Comparison of ENCODE assay signal across 1 cellular context in the genomic region with DNA sequence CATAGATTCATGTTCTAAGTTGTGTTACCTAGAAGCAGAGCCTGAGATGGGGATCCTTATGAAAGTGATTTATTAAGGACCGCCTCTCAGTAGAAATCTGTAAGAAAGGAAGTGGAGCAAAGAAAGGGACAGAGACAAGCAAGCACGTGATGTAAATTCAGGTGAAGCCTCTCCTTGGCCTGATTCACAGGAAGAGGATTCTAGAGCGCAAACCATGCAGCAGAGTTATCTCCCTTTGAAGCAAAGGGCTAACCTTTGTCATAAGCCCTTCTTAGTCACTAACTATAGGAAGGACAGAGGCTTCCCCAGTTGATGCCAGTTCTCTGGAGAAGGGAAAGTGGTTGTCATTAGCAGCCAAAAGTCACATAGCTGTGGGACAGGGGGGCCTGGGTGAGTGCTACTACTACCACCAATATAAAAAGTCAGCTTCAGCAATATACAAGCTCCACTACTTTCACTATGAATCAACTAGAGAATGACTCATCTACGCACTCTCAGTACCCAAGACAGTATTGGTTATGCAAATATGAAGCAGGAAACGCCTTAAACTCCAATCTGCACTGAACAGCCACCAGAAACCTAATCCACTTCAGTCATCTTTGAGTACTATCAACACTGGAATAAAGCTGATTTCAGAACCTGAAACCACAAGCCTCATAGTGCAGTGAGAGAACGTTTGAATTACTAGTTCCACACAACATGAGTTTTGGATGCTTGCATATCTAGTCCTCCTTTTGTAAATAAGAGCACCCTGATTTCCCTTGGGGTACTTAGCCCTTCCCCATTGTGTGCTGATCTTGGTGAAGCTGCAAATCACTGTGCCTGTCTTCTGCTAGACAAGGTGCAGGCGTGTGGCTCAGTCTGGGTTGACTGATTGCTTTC.
A peak's percentile ranks its signal among the peaks of the same experiment; 100 is the strongest.
TF ChIP-seq lines count a peak whose summit lies in the region.

No MANE protein-coding gene starts in this region.

TF ChIP-seq in K562, 482 proteins besides CTCF, POLR2A, EP300 and RAD21 (continued from another document and continues in another):
- TF ChIP-seq, protein P1, sequence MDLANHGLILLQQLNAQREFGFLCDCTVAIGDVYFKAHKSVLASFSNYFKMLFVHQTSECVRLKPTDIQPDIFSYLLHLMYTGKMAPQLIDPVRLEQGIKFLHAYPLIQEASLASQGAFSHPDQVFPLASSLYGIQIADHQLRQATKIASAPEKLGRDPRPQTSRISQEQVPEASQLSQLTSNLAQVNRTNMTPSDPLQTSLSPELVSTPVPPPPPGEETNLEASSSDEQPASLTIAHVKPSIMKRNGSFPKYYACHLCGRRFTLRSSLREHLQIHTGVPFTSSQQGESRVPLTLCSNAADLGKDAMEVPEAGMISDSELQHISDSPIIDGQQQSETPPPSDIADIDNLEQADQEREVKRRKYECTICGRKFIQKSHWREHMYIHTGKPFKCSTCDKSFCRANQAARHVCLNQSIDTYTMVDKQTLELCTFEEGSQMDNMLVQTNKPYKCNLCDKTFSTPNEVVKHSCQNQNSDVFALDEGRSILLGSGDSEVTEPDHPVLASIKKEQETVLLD (IDR thresholded peaks at IDR 0.05), result no peak
- TF ChIP-seq ZNF212 (CRISPR knock-in tag; IDR thresholded peaks at IDR 0.05) (no peak), ZNF354B (CRISPR knock-in tag; IDR thresholded peaks at IDR 0.05) (no peak), ZNF561 (CRISPR knock-in tag; conservative IDR thresholded peaks at IDR 0.05) (no peak), ZFP30 (CRISPR knock-in tag; IDR thresholded peaks at IDR 0.05; ENCODE audit: borderline replicate concordance) (no peak), HMG20B (CRISPR knock-in tag; IDR thresholded peaks at IDR 0.05) (no peak), RBM22 (IDR thresholded peaks at IDR 0.05; ENCODE audit: low read depth, low read length, poor library complexity, severe bottlenecking) (no peak), XRCC5 (IDR thresholded peaks at IDR 0.05; ENCODE audit: low read depth, low read length) (no peak), TAF1 (IDR thresholded peaks at IDR 0.05; ENCODE audit: control insufficient read depth, extremely low read depth, insufficient read depth, low read length, severe bottlenecking) (no peak), CHD1 (IDR thresholded peaks at IDR 0.05; ENCODE audit: low read length) (no peak), RBBP5 (IDR thresholded peaks at IDR 0.05; ENCODE audit: borderline replicate concordance, insufficient read depth, low read length, poor library complexity, severe bottlenecking) (no peak), ZNF778 (CRISPR knock-in tag; IDR thresholded peaks at IDR 0.05) (no peak), CCNT2 (IDR thresholded peaks at IDR 0.05; ENCODE audit: borderline replicate concordance, extremely low read depth, insufficient read length, low read depth, low read length) (peak; percentile 42), GTF2B (IDR thresholded peaks at IDR 0.05; ENCODE audit: extremely low read depth, insufficient read length) (no peak), ZNF23 (CRISPR knock-in tag; IDR thresholded peaks at IDR 0.05) (no peak), NFYB (IDR thresholded peaks at IDR 0.05; ENCODE audit: extremely low read depth, insufficient read length) (no peak), CEBPZ (IDR thresholded peaks at IDR 0.05; ENCODE audit: borderline replicate concordance, low read depth, low read length) (no peak), ZNF445 (CRISPR knock-in tag; IDR thresholded peaks at IDR 0.05; ENCODE audit: low read depth) (no peak), DIDO1 (tag; IDR thresholded peaks at IDR 0.05; ENCODE audit: low read depth) (no peak), JUND (IDR thresholded peaks at IDR 0.05; ENCODE audit: borderline replicate concordance, low read depth, low read length) (peak; percentile 92), JUND (tag; IDR thresholded peaks at IDR 0.05; ENCODE audit: borderline replicate concordance, low read depth, low read length) (peak; percentile 88), GMEB1 (CRISPR knock-in tag; IDR thresholded peaks at IDR 0.05) (no peak), SMARCB1 (IDR thresholded peaks at IDR 0.05; ENCODE audit: insufficient read length, low read depth) (no peak), POLR2G (IDR thresholded peaks at IDR 0.05; ENCODE audit: low read depth, low read length) (no peak), KLF1 (tag; IDR thresholded peaks at IDR 0.05) (no peak), KDM4B (IDR thresholded peaks at IDR 0.05; ENCODE audit: borderline replicate concordance in 2 of 2, low read depth in 1 of 2) (no peak), KLF13 (tag; IDR thresholded peaks at IDR 0.05; ENCODE audit: borderline replicate concordance, low read depth) (no peak), NUFIP1 (IDR thresholded peaks at IDR 0.05; ENCODE audit: partially characterized antibody) (no peak), CAMTA2 (CRISPR knock-in tag; conservative IDR thresholded peaks at IDR 0.05) (no peak), ZHX1 (conservative IDR thresholded peaks at IDR 0.05; ENCODE audit: low read length) (no peak), MAFG (tag; conservative IDR thresholded peaks at IDR 0.05) (peak; percentile 64), LARP7 (IDR thresholded peaks at IDR 0.05) (no peak), ZNF644 (tag; IDR thresholded peaks at IDR 0.05; ENCODE audit: low read depth) (no peak), ETV1 (tag; conservative IDR thresholded peaks at IDR 0.05; ENCODE audit: low read depth) (no peak), BRF1 (IDR thresholded peaks at IDR 0.05; ENCODE audit: borderline replicate concordance, extremely low read depth, insufficient read length) (no peak), ZKSCAN8 (CRISPR knock-in tag; IDR thresholded peaks at IDR 0.05) (no peak), DDX20 (tag; IDR thresholded peaks at IDR 0.05; ENCODE audit: low read depth) (no peak), ZC3H11A (IDR thresholded peaks at IDR 0.05; ENCODE audit: low read depth, low read length) (no peak), ILK (tag; IDR thresholded peaks at IDR 0.05; ENCODE audit: borderline replicate concordance, low read depth) (no peak), IRF1 (CRISPR knock-in tag; IDR thresholded peaks at IDR 0.05; ENCODE audit: borderline replicate concordance) (no peak)
- TF ChIP-seq, protein P2, sequence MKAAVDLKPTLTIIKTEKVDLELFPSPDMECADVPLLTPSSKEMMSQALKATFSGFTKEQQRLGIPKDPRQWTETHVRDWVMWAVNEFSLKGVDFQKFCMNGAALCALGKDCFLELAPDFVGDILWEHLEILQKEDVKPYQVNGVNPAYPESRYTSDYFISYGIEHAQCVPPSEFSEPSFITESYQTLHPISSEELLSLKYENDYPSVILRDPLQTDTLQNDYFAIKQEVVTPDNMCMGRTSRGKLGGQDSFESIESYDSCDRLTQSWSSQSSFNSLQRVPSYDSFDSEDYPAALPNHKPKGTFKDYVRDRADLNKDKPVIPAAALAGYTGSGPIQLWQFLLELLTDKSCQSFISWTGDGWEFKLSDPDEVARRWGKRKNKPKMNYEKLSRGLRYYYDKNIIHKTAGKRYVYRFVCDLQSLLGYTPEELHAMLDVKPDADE (conservative IDR thresholded peaks at IDR 0.05; ENCODE audit: control insufficient read depth, low read depth, low read length), result no peak
- TF ChIP-seq, protein P3, sequence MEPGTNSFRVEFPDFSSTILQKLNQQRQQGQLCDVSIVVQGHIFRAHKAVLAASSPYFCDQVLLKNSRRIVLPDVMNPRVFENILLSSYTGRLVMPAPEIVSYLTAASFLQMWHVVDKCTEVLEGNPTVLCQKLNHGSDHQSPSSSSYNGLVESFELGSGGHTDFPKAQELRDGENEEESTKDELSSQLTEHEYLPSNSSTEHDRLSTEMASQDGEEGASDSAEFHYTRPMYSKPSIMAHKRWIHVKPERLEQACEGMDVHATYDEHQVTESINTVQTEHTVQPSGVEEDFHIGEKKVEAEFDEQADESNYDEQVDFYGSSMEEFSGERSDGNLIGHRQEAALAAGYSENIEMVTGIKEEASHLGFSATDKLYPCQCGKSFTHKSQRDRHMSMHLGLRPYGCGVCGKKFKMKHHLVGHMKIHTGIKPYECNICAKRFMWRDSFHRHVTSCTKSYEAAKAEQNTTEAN (CRISPR knock-in tag; IDR thresholded peaks at IDR 0.05), result no peak
- TF ChIP-seq, protein P4, sequence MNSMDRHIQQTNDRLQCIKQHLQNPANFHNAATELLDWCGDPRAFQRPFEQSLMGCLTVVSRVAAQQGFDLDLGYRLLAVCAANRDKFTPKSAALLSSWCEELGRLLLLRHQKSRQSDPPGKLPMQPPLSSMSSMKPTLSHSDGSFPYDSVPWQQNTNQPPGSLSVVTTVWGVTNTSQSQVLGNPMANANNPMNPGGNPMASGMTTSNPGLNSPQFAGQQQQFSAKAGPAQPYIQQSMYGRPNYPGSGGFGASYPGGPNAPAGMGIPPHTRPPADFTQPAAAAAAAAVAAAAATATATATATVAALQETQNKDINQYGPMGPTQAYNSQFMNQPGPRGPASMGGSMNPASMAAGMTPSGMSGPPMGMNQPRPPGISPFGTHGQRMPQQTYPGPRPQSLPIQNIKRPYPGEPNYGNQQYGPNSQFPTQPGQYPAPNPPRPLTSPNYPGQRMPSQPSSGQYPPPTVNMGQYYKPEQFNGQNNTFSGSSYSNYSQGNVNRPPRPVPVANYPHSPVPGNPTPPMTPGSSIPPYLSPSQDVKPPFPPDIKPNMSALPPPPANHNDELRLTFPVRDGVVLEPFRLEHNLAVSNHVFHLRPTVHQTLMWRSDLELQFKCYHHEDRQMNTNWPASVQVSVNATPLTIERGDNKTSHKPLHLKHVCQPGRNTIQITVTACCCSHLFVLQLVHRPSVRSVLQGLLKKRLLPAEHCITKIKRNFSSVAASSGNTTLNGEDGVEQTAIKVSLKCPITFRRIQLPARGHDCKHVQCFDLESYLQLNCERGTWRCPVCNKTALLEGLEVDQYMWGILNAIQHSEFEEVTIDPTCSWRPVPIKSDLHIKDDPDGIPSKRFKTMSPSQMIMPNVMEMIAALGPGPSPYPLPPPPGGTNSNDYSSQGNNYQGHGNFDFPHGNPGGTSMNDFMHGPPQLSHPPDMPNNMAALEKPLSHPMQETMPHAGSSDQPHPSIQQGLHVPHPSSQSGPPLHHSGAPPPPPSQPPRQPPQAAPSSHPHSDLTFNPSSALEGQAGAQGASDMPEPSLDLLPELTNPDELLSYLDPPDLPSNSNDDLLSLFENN (IDR thresholded peaks at IDR 0.05; ENCODE audit: low read depth in 2 of 2, low read length in 2 of 2), result peak in 1 of 2 experiments; percentile 82; a peak in 1 of 4 replicates
